Comparison of ENCODE assay signal across 34 cellular contexts in the genomic region with DNA sequence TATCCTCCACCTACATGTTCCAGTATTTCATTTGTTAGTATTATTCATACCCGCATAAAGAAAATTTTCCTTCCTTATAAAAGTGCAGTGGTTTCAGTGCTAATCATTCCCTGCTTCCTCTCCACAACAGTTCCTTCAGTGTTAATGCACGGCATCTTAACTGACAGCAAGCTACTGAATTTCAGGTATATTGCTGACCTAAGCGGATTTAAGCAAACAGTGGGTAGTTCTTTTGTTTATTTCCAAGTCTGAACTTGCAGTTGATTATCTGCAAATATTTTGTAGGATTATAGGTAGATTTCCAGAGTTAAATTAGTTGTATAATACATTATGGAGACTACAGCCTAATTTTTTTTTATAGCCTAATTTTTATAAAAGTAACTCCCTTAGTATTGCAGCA.
"Had no signal": no experiment of that assay in that cellular context is flagged by ENCODE, and none has a peak within 500 bp of the region (broad histone marks: within the 10 kb centered on the region; RNA-seq: fewer than 3 reads in every experiment).

No MANE protein-coding gene starts in this region.

- H3K9me3 ChIP-seq: Peyer's patch, SJSA1, SK-N-SH had no signal

- H3K4me2 ChIP-seq: SK-N-SH had no signal

- H3K9ac ChIP-seq: SK-N-SH had no signal

- ATAC-seq: activated CD8-positive, alpha-beta T cell treated with anti-CD3 and anti-CD28 coated beads for 36 hours; activated T-cell treated with anti-CD3 and anti-CD28 coated beads, Interleukin-2, amount 50 U/mL, for 72 hours; activated T-helper 17 cell treated with anti-CD3 and anti-CD28 coated beads, Interleukin-2, amount 50 U/mL, for 72 hours had no signal

- H3K36me3 ChIP-seq: brain microvascular endothelial cell, cardiac muscle cell, Peyer's patch had no signal

- H3K27ac Mint-ChIP-seq: activated CD4-positive, alpha-beta T cell treated with anti-CD3 and anti-CD28 coated beads, Interleukin-2, amount 10 ng/mL, durations not matched to agents 24 days and 14 days; activated CD8-positive, alpha-beta T cell treated with anti-CD3 and anti-CD28 coated beads for 36 hours; activated naive CD8-positive, alpha-beta T cell treated with anti-CD3 and anti-CD28 coated beads for 36 hours; activated T-cell treated with anti-CD3 and anti-CD28 coated beads, Interleukin-2, amount 50 U/mL, for 72 hours; activated T-helper 17 cell treated with anti-CD3 and anti-CD28 coated beads, Interleukin-2, amount 50 U/mL, for 72 hours; T-helper 1 cell treated with Interleukin-12 subunit alpha and Interleukin-12 subunit beta and Interleukin-4 antibody, amounts not matched to agents 30 μg/mL and 1 μg/mL, for 36 hours; T-helper 2 cell treated with Interferon-gamma antibody and Interleukin-4, amounts not matched to agents 5 μg/mL and 100 μg/mL, for 36 hours had no signal

- H3K4me3 ChIP-seq: cardiac muscle cell, Peyer's patch, SJSA1 had no signal

- H3K9me2 ChIP-seq: SK-N-SH had no signal

- H3K27ac ChIP-seq: brain microvascular endothelial cell, cardiac muscle cell, Peyer's patch, SJSA1 had no signal

- H3K9me3 Mint-ChIP-seq: activated CD4-positive, alpha-beta T cell treated with anti-CD3 and anti-CD28 coated beads, Interleukin-2, amount 10 ng/mL, durations not matched to agents 24 days and 14 days; activated CD8-positive, alpha-beta T cell treated with anti-CD3 and anti-CD28 coated beads for 36 hours; activated naive CD8-positive, alpha-beta T cell treated with anti-CD3 and anti-CD28 coated beads for 36 hours; activated T-cell treated with anti-CD3 and anti-CD28 coated beads, Interleukin-2, amount 50 U/mL, for 72 hours; activated T-helper 17 cell treated with anti-CD3 and anti-CD28 coated beads, Interleukin-2, amount 50 U/mL, for 72 hours; central memory CD8-positive, alpha-beta T cell; T-helper 1 cell treated with Interleukin-12 subunit alpha and Interleukin-12 subunit beta and Interleukin-4 antibody, amounts not matched to agents 30 μg/mL and 1 μg/mL, for 36 hours; T-helper 2 cell treated with Interferon-gamma antibody and Interleukin-4, amounts not matched to agents 5 μg/mL and 100 μg/mL, for 36 hours had no signal

- H3K27me3 Mint-ChIP-seq: activated CD4-positive, alpha-beta T cell treated with anti-CD3 and anti-CD28 coated beads, Interleukin-2, amount 10 ng/mL, durations not matched to agents 24 days and 14 days; activated CD8-positive, alpha-beta T cell treated with anti-CD3 and anti-CD28 coated beads for 36 hours; activated naive CD8-positive, alpha-beta T cell treated with anti-CD3 and anti-CD28 coated beads for 36 hours; activated T-helper 17 cell treated with anti-CD3 and anti-CD28 coated beads, Interleukin-2, amount 50 U/mL, for 72 hours; central memory CD8-positive, alpha-beta T cell had no signal

- H3K27me3 ChIP-seq: brain microvascular endothelial cell, cardiac muscle cell, Peyer's patch, SJSA1 had no signal

- DNase-seq: activated CD4-positive, alpha-beta T cell treated with anti-CD3 and anti-CD28 coated beads, Interleukin-2, amount 10 ng/mL, durations not matched to agents 24 days and 14 days; activated CD4-positive, alpha-beta T cell treated with anti-CD3 and anti-CD28 coated beads, Interleukin-2, amount 50 U/mL, for 4 hours; activated CD8-positive, alpha-beta T cell treated with anti-CD3 and anti-CD28 coated beads for 36 hours; activated effector memory CD4-positive, alpha-beta T cell treated with anti-CD3 and anti-CD28 coated beads, Interleukin-2, amount 50 U/mL, for 16 hours; activated naive CD4-positive, alpha-beta T cell; activated naive CD4-positive, alpha-beta T cell treated with anti-CD3 and anti-CD28 coated beads, Interleukin-2, amount 50 U/mL, for 16 hours; activated naive CD8-positive, alpha-beta T cell treated with anti-CD3 and anti-CD28 coated beads for 36 hours; activated T-cell treated with anti-CD3 and anti-CD28 coated beads, Interleukin-2, amount 50 U/mL, for 1 hour; activated T-cell treated with anti-CD3 and anti-CD28 coated beads, Interleukin-2, amount 50 U/mL, for 72 hours; amniotic stem cell; aorta; brain microvascular endothelial cell; NCI-H1048; NCI-H1105 treated with DMSO at 0.1 percent for 48 hours; NCI-H1436; NCI-H1694; NCI-H1930; NCI-H2081 treated with DMSO at 0.1 percent for 48 hours; NCI-H2171; NCI-H446; NCI-H510A treated with DMSO at 0.1 percent for 48 hours; NCI-H526 treated with DMSO at 0.1 percent for 48 hours; PC-3; Peyer's patch; RPMI8226; SHP77 treated with DMSO at 0.1 percent for 48 hours; SK-N-SH had no signal

- H3K4me1 Mint-ChIP-seq: activated CD4-positive, alpha-beta T cell treated with anti-CD3 and anti-CD28 coated beads, Interleukin-2, amount 10 ng/mL, durations not matched to agents 24 days and 14 days; activated T-helper 17 cell treated with anti-CD3 and anti-CD28 coated beads, Interleukin-2, amount 50 U/mL, for 72 hours; central memory CD8-positive, alpha-beta T cell had no signal

- H3K4me1 ChIP-seq: Peyer's patch had no signal

- H3K4me3 Mint-ChIP-seq: activated CD4-positive, alpha-beta T cell treated with anti-CD3 and anti-CD28 coated beads, Interleukin-2, amount 10 ng/mL, durations not matched to agents 24 days and 14 days; activated CD8-positive, alpha-beta T cell treated with anti-CD3 and anti-CD28 coated beads for 36 hours; activated naive CD8-positive, alpha-beta T cell treated with anti-CD3 and anti-CD28 coated beads for 36 hours; activated T-cell treated with anti-CD3 and anti-CD28 coated beads, Interleukin-2, amount 50 U/mL, for 72 hours; activated T-helper 17 cell treated with anti-CD3 and anti-CD28 coated beads, Interleukin-2, amount 50 U/mL, for 72 hours; central memory CD8-positive, alpha-beta T cell; T-helper 1 cell treated with Interleukin-12 subunit alpha and Interleukin-12 subunit beta and Interleukin-4 antibody, amounts not matched to agents 30 μg/mL and 1 μg/mL, for 36 hours; T-helper 2 cell treated with Interferon-gamma antibody and Interleukin-4, amounts not matched to agents 5 μg/mL and 100 μg/mL, for 36 hours had no signal

- FAIRE-seq: TTC549 had no signal
